In genomic region chr4:84498203-84499026, GRCh38 we compare ENCODE assay signal across 8 cellular contexts. TPM values are rescaled to one million over a fixed set of nuclear protein-coding genes. Genes with fewer than 3 reads are reported as not detected.
DNase-seq lines count a peak whose midpoint lies in the region; ATAC-seq and TF ChIP-seq lines count a peak whose summit lies in the region.

No MANE protein-coding gene starts in this region.

- peaks cover 0 to 3% of the 10 kb centered on the region in 2 donors for H3K9me3 Mint-ChIP-seq in natural killer cell

- TF ChIP-seq EP300 in esophagus muscularis mucosa (IDR thresholded peaks at IDR 0.05), result no peak

- H3K4me1 ChIP-seq in esophagus muscularis mucosa, result peaks cover 26 to 45% (median 36%) of the 10 kb centered on the region in 4 donors

- TF ChIP-seq CTCF in esophagus muscularis mucosa (IDR thresholded peaks at IDR 0.05), result no peak
- no peak for TF ChIP-seq CTCF in natural killer cell (IDR thresholded peaks at IDR 0.05)

- no peak for TF ChIP-seq POLR2A in esophagus muscularis mucosa (IDR thresholded peaks at IDR 0.05; ENCODE audit: low read depth)

- H3K9me3 ChIP-seq in esophagus muscularis mucosa, result no peaks in the 10 kb centered on the region

- peak; percentile 54 for DNase-seq in stimulated activated CD4-positive, alpha-beta T cell treated with anti-CD3 and anti-CD28 coated beads, Interleukin-15, amount 100 ng/mL, for 24 hours
- DNase-seq in stimulated activated CD4-positive, alpha-beta T cell treated with anti-CD3 and anti-CD28 coated beads, Interleukin-4, amount 100 ng/mL, for 4 hours, result no peak
- DNase-seq in SKM-1 (lab: John Stamatoyannopoulos, UW; ENCODE audit: unreplicated experiment), result peak; percentile 41
- no peak for DNase-seq in esophagus muscularis mucosa (ENCODE audit: extremely low spot score)
- DNase-seq in natural killer cell, result no peak
- no peak for DNase-seq in superior temporal gyrus (ENCODE audit: extremely low spot score)

- peaks cover 0 to 25% of the 10 kb centered on the region in 2 donors for H3K4me1 Mint-ChIP-seq in natural killer cell

- peak overlapping the region; percentile 92 to 98 (median 96) for H3K27ac ChIP-seq in esophagus muscularis mucosa (replicated peaks in 1 of 4)

- H3K4me3 Mint-ChIP-seq in natural killer cell, result peak overlapping the region; percentile 47

- H3K4me3 ChIP-seq in esophagus muscularis mucosa, result peak overlapping the region; percentile 81 to 92 (median 87)

- H3K27ac Mint-ChIP-seq in natural killer cell, result no peak overlapping the region

- 0% methylated on average over 17 of the region's 64 CpGs for WGBS in esophagus muscularis mucosa

- ATAC-seq in natural killer cell, result no peak
- no peak for ATAC-seq in GM19455 (IDR thresholded peaks at IDR 0.05; ENCODE audit: unreplicated experiment)
- no peak for ATAC-seq in GM21447 (IDR thresholded peaks at IDR 0.05; ENCODE audit: unreplicated experiment)

- H3K27me3 Mint-ChIP-seq in natural killer cell (ENCODE audit: low read depth in 2 of 2), result peaks cover 79% of the 10 kb centered on the region in 2 donors

- peaks cover 0 to 83% (median 4%) of the 10 kb centered on the region in 4 donors for H3K27me3 ChIP-seq in esophagus muscularis mucosa

- H3K36me3 Mint-ChIP-seq in natural killer cell, result peaks cover 20% of the 10 kb centered on the region

- intact Hi-C loops in esophagus muscularis mucosa (cut with DNase I), result no loop called here
- intact Hi-C loops in natural killer cell (cut with micrococcal nuclease), result no loop called here

- H3K36me3 ChIP-seq in esophagus muscularis mucosa, result peaks cover 0 to 27% (median 9%) of the 10 kb centered on the region in 4 donors

RNA-seq across cellular contexts. Expression of gene NKX6-1, which starts 0.7 kb away (rescaled TPM):
- total RNA-seq in esophagus muscularis mucosa (100 to 1,000 TPM in 1 of 4 donors, 10 to 100 TPM in 3; 48.2 to 115 (median 75.4) TPM), natural killer cell (not detected)

Comparison
In these comparisons a context has a peak if more than half of its experiments do, and no peak if none do; other contexts are left out.
1. DNase-seq: peak in stimulated activated CD4-positive, alpha-beta T cell treated with anti-CD3 and anti-CD28 coated beads, Interleukin-15, amount 100 ng/mL, for 24 hours (single experiment) and SKM-1 (single experiment); none in stimulated activated CD4-positive, alpha-beta T cell treated with anti-CD3 and anti-CD28 coated beads, Interleukin-4, amount 100 ng/mL, for 4 hours (0 of 2), esophagus muscularis mucosa (single experiment), natural killer cell (single experiment) and superior temporal gyrus (single experiment).
2. RNA of gene NKX6-1, which starts 0.7 kb away (total RNA-seq): 48.2 to 115 TPM in esophagus muscularis mucosa; not detected in natural killer cell; every median in the first group is over 10 times any median in the second.